ENCODE assay signal across 24 cellular contexts in genomic region chr6:38142178-38142902, GRCh38.
DNase-seq lines count a peak whose midpoint lies in the region; ATAC-seq and TF ChIP-seq lines count a peak whose summit lies in the region.
"Had no signal": no experiment of that assay in that cellular context is flagged by ENCODE, and none has a peak within 500 bp of the region (broad histone marks: within the 10 kb centered on the region; RNA-seq: fewer than 3 reads in every experiment).

No MANE protein-coding gene starts in this region.

- no peak overlapping the region for H3K4me3 ChIP-seq in AG04450 (ENCODE audit: low read depth, low read length)
- no peak overlapping the region for H3K4me3 ChIP-seq in CD8-positive, alpha-beta memory T cell (ENCODE audit: low read length)
- H3K4me3 ChIP-seq: A549 had no signal

- no peak overlapping the region for H3K4me3 Mint-ChIP-seq in central memory CD8-positive, alpha-beta T cell
- no peak overlapping the region for H3K4me3 Mint-ChIP-seq in CD8-positive, alpha-beta memory T cell
- H3K4me3 Mint-ChIP-seq: B cell; CD8-positive, alpha-beta T cell had no signal

- no peak for TF ChIP-seq CTCF in AG04450 (IDR thresholded peaks at IDR 0.05; ENCODE audit: low read depth, low read length)

- H3K36me3 Mint-ChIP-seq in central memory CD8-positive, alpha-beta T cell (ENCODE audit: insufficient read depth): peaks cover 14% of the 10 kb centered on the region
- H3K36me3 Mint-ChIP-seq in CD8-positive, alpha-beta memory T cell: peaks cover 0 to 31% (median 9%) of the 10 kb centered on the region in 3 donors

- POLR2A ChIA-PET in AG04450 (lab: Yijun Ruan, JAX): no interaction called here
- POLR2A ChIA-PET in CD8-positive, alpha-beta memory T cell (lab: Charles Lee): no interaction called here

- ATAC-seq in GM18868 (IDR thresholded peaks at IDR 0.05; ENCODE audit: unreplicated experiment): peak; percentile 54
- ATAC-seq in central memory CD8-positive, alpha-beta T cell (replicated peaks; ENCODE audit: extremely low read depth, poor library complexity, severe bottlenecking): no peak
- no peak for ATAC-seq in HG03521 (IDR thresholded peaks at IDR 0.05; ENCODE audit: unreplicated experiment)
- ATAC-seq: A549; CD8-positive, alpha-beta T cell had no signal

- H3K27ac Mint-ChIP-seq in central memory CD8-positive, alpha-beta T cell (ENCODE audit: low read depth): peak overlapping the region; percentile 64
- peak overlapping the region in 1 of 8 donors; percentile 8 for H3K27ac Mint-ChIP-seq in CD8-positive, alpha-beta memory T cell
- H3K27ac Mint-ChIP-seq: B cell had no signal

- no peaks in the 10 kb centered on the region for H3K27me3 Mint-ChIP-seq in central memory CD8-positive, alpha-beta T cell
- peaks cover 0 to 2% of the 10 kb centered on the region in 2 donors for H3K27me3 Mint-ChIP-seq in CD8-positive, alpha-beta memory T cell
- H3K27me3 Mint-ChIP-seq: B cell had no signal

- DNase-seq in AG04450 (ENCODE audit: low read depth, low spot score) (no peak), mesenteric fat pad (ENCODE audit: low spot score) (peak; percentile 53), NCI-H1092 treated with DMSO at 0.1 percent for 48 hours (lab: John Stamatoyannopoulos, UW) (no peak)
- no peak for DNase-seq in central memory CD8-positive, alpha-beta T cell (ENCODE audit: low spot score in 2 of 2)
- no peak for DNase-seq in CD8-positive, alpha-beta memory T cell
- no peak for DNase-seq in activated naive CD4-positive, alpha-beta T cell treated with Interleukin-2 at 50 U/mL for 16 hours
- DNase-seq: CD8-positive, alpha-beta T cell; DMS 273 treated with DMSO at 0.1 percent for 48 hours; EL; GDM1; HCEC 1CT; Karpas-422; NCI-H1105; NCI-H2029; NCI-H446; NCI-H524 treated with DMSO at 0.1 percent for 48 hours; RPMI8226; SHP77 had no signal

- peaks cover 52% of the 10 kb centered on the region for H3K4me1 Mint-ChIP-seq in central memory CD8-positive, alpha-beta T cell
- peaks cover 36 to 50% (median 39%) of the 10 kb centered on the region in 3 donors for H3K4me1 Mint-ChIP-seq in CD8-positive, alpha-beta memory T cell

- H3K4me1 ChIP-seq in CD8-positive, alpha-beta memory T cell (ENCODE audit: insufficient read depth, low read length): no peaks in the 10 kb centered on the region
- H3K4me1 ChIP-seq: A549 had no signal

- H3K36me3 ChIP-seq in CD8-positive, alpha-beta memory T cell (ENCODE audit: insufficient read depth, low read length): peaks cover 3% of the 10 kb centered on the region

- CTCF ChIA-PET in AG04450 (lab: Charles Lee): interaction anchor here (0.6 to 0.9 kb wide), 3 partner anchors 9 to 817 kb away, joined by 3 read pairs; no protein-coding TSS in a partner anchor
- CTCF ChIA-PET in CD8-positive, alpha-beta memory T cell (lab: Charles Lee): no interaction called here

- peak overlapping the region; percentile 21 for H3K27ac ChIP-seq in AG04450 (ENCODE audit: low read depth, low read length)
- H3K27ac ChIP-seq in CD8-positive, alpha-beta memory T cell (ENCODE audit: low read depth, low read length): no peak overlapping the region
- H3K27ac ChIP-seq: A549, C4-2B, HL-60 had no signal

- no peaks in the 10 kb centered on the region for H3K9me3 Mint-ChIP-seq in central memory CD8-positive, alpha-beta T cell
- no peaks in the 10 kb centered on the region for H3K9me3 Mint-ChIP-seq in CD8-positive, alpha-beta memory T cell
- H3K9me3 Mint-ChIP-seq: CD8-positive, alpha-beta T cell had no signal

- H3K9me3 ChIP-seq in AG04450 (ENCODE audit: control insufficient read depth, insufficient read depth, low read length): no peaks in the 10 kb centered on the region
- H3K9me3 ChIP-seq in CD8-positive, alpha-beta memory T cell (ENCODE audit: low read length): no peaks in the 10 kb centered on the region
- H3K9me3 ChIP-seq: A549 had no signal

- no peaks in the 10 kb centered on the region for H3K27me3 ChIP-seq in AG04450 (ENCODE audit: control insufficient read depth, insufficient read depth, low read length)
- no peaks in the 10 kb centered on the region for H3K27me3 ChIP-seq in CD8-positive, alpha-beta memory T cell (ENCODE audit: insufficient read depth, low read length, poor library complexity, severe bottlenecking)
